In genomic region chr20:62321521-62321948, GRCh38 we compare ENCODE assay signal across 11 cellular contexts. TPM values are rescaled to one million over a fixed set of nuclear protein-coding genes. Genes with fewer than 3 reads are reported as not detected.
DNase-seq lines count a peak whose midpoint lies in the region; ATAC-seq and TF ChIP-seq lines count a peak whose summit lies in the region.
"Had no signal": no experiment of that assay in that cellular context is flagged by ENCODE, and none has a peak within 500 bp of the region (broad histone marks: within the 10 kb centered on the region; RNA-seq: fewer than 3 reads in every experiment).

No MANE protein-coding gene starts in this region.

- peaks cover 11% of the 10 kb centered on the region for H3K4me1 ChIP-seq in OCI-LY7 (ENCODE audit: insufficient read depth, low read length, poor library complexity, severe bottlenecking)
- H3K4me1 ChIP-seq in esophagus (ENCODE audit: control insufficient read depth in 2 of 2, insufficient read depth in 2 of 2, low read length in 1 of 2), result peaks cover 4 to 29% of the 10 kb centered on the region in 2 donors
- no peaks in the 10 kb centered on the region for H3K4me1 ChIP-seq in sigmoid colon
- H3K4me1 ChIP-seq: pancreas, Peyer's patch had no signal

- peak; percentile 31 for DNase-seq in activated naive CD4-positive, alpha-beta T cell treated with anti-CD3 and anti-CD28 coated beads for 36 hours
- no peak for DNase-seq in activated naive CD4-positive, alpha-beta T cell (lab: John Stamatoyannopoulos, UW)
- DNase-seq in OCI-LY7 (ENCODE audit: low spot score) (peak; percentile 80), sigmoid colon (no peak), NCI-H2171 treated with DMSO at 0.1 percent for 48 hours (lab: John Stamatoyannopoulos, UW) (no peak), DMS114 treated with DMSO at 0.1 percent for 48 hours (lab: John Stamatoyannopoulos, UW; ENCODE audit: unreplicated experiment) (no peak)
- DNase-seq: cerebellar nuclear complex, Peyer's patch had no signal

- H3K27me3 ChIP-seq in esophagus (ENCODE audit: control insufficient read depth in 1 of 2, insufficient read depth in 2 of 2, low read length in 2 of 2) (no peaks in the 10 kb centered on the region), sigmoid colon (no peaks in the 10 kb centered on the region)
- H3K27me3 ChIP-seq: pancreas, Peyer's patch had no signal

- CTCF ChIA-PET in activated naive CD4-positive, alpha-beta T cell treated with anti-CD3 and anti-CD28 coated beads for 36 hours (lab: Charles Lee), result no interaction called here
- CTCF ChIA-PET in OCI-LY7 (lab: Charles Lee; ENCODE audit: unreplicated experiment), result no interaction called here

- intact Hi-C loops in activated naive CD4-positive, alpha-beta T cell treated with anti-CD3 and anti-CD28 coated beads for 36 hours (cut with micrococcal nuclease), result no loop called here
- intact Hi-C loops in OCI-LY7 (cut with micrococcal nuclease; ENCODE audit: unreplicated experiment) (loop anchor here (1.0 to 5.0 kb wide), 2 partner anchors 19 to 46 kb away; partner anchors contain the start of genes ADRM1 and LAMA5), sigmoid colon (cut with DNase I) (no loop called here)

- POLR2A ChIA-PET in OCI-LY7 (lab: Charles Lee), result no interaction called here

- peaks cover 60% of the 10 kb centered on the region for H3K36me3 ChIP-seq in OCI-LY7 (ENCODE audit: insufficient read depth, low read length)
- peaks cover 0 to 52% of the 10 kb centered on the region in 2 donors for H3K36me3 ChIP-seq in esophagus (ENCODE audit: control insufficient read depth in 2 of 2, insufficient read depth in 2 of 2, low read length in 1 of 2)
- H3K36me3 ChIP-seq in sigmoid colon, result peaks cover 60 to 89% (median 73%) of the 10 kb centered on the region in 4 donors

- no peak for TF ChIP-seq EP300 in sigmoid colon (IDR thresholded peaks at IDR 0.05)

- H3K27ac ChIP-seq in OCI-LY7 (ENCODE audit: low read depth, low read length, poor library complexity, severe bottlenecking), result no peak overlapping the region
- H3K27ac ChIP-seq in esophagus (ENCODE audit: low read depth in 2 of 2, low read length in 1 of 2), result peak overlapping the region; percentile 38 to 54
- peak overlapping the region; percentile 39 to 52 (median 45) for H3K27ac ChIP-seq in sigmoid colon
- H3K27ac ChIP-seq: pancreas, Peyer's patch had no signal

- H3K9me2 ChIP-seq in OCI-LY7 (ENCODE audit: insufficient read depth, low read length), result no peaks in the 10 kb centered on the region

- no peak overlapping the region for H3K4me3 ChIP-seq in OCI-LY7 (ENCODE audit: low read depth, low read length, poor library complexity, severe bottlenecking)
- H3K4me3 ChIP-seq in esophagus (ENCODE audit: low read depth in 1 of 2, low read length in 2 of 2), result no peak overlapping the region
- no peak overlapping the region for H3K4me3 ChIP-seq in sigmoid colon
- H3K4me3 ChIP-seq: pancreas, Peyer's patch had no signal

- no peak for TF ChIP-seq POLR2A in sigmoid colon (IDR thresholded peaks at IDR 0.05)

- H3K27me3 Mint-ChIP-seq in activated naive CD4-positive, alpha-beta T cell treated with anti-CD3 and anti-CD28 coated beads for 36 hours (ENCODE audit: low read depth), result no peaks in the 10 kb centered on the region

- no peak for TF ChIP-seq CTCF in OCI-LY7 (conservative IDR thresholded peaks at IDR 0.05; ENCODE audit: low read length)
- TF ChIP-seq CTCF in sigmoid colon (IDR thresholded peaks at IDR 0.05), result no peak

- H4K20me1 ChIP-seq in OCI-LY7 (ENCODE audit: insufficient read depth, low read length), result no peaks in the 10 kb centered on the region

- H3K4me2 ChIP-seq in OCI-LY7 (ENCODE audit: low read length), result no peak overlapping the region

- no peaks in the 10 kb centered on the region for H3K36me3 Mint-ChIP-seq in activated naive CD4-positive, alpha-beta T cell treated with anti-CD3 and anti-CD28 coated beads for 36 hours (ENCODE audit: low read depth)

- H2AFZ ChIP-seq in OCI-LY7 (ENCODE audit: low read length), result no peak overlapping the region

- no peaks in the 10 kb centered on the region for H3K9me3 Mint-ChIP-seq in activated naive CD4-positive, alpha-beta T cell treated with anti-CD3 and anti-CD28 coated beads for 36 hours

- H3K9me3 ChIP-seq in OCI-LY7 (ENCODE audit: low read length) (no peaks in the 10 kb centered on the region), esophagus (ENCODE audit: control insufficient read depth in 2 of 2, insufficient read depth in 1 of 2, low read depth in 1 of 2, low read length in 1 of 2) (no peaks in the 10 kb centered on the region), sigmoid colon (no peaks in the 10 kb centered on the region)
- H3K9me3 ChIP-seq: pancreas, Peyer's patch had no signal

- H3K4me1 Mint-ChIP-seq in activated naive CD4-positive, alpha-beta T cell treated with anti-CD3 and anti-CD28 coated beads for 36 hours (ENCODE audit: low read depth), result no peaks in the 10 kb centered on the region

- BruUV-seq in OCI-LY7 (replicated peaks; lab: Mats Ljungman, UMichigan), result no TSS peak

- H3K4me3 Mint-ChIP-seq in activated naive CD4-positive, alpha-beta T cell treated with anti-CD3 and anti-CD28 coated beads for 36 hours, result no peak overlapping the region

- H3K79me2 ChIP-seq in OCI-LY7 (ENCODE audit: insufficient read depth, low read depth, low read length), result no peaks in the 10 kb centered on the region

- ATAC-seq in HG03378 (IDR thresholded peaks at IDR 0.05; ENCODE audit: unreplicated experiment), result no peak

- 86 to 88% methylated on average over 6 to 7 of the region's 7 CpGs for WGBS in esophagus, 2 donors
- 88 to 93% methylated on average over 7 of the region's 7 CpGs for WGBS in sigmoid colon, 2 donors

- no peak overlapping the region for H3K27ac Mint-ChIP-seq in activated naive CD4-positive, alpha-beta T cell treated with anti-CD3 and anti-CD28 coated beads for 36 hours

RNA-seq across cellular contexts. Expression of gene ADRM1, which starts 18.7 kb away (rescaled TPM):
- total RNA-seq in activated naive CD4-positive, alpha-beta T cell treated with anti-CD3 and anti-CD28 coated beads for 36 hours, result 10 to 100 TPM; 77.4 to 81.5 TPM
- total RNA-seq in OCI-LY7 (2014; rRNA removed; shearing (Covaris generic)), result 123 and 128 TPM in 2 replicates
- total RNA-seq in OCI-LY7 (2022) (70.7 and 87.0 TPM in 2 replicates), sigmoid colon (100 to 1,000 TPM; 100 to 130 (median 119) TPM)
- polyA plus RNA-seq in esophagus (100 to 1,000 TPM in 1 of 2 donors, 10 to 100 TPM in 1; 84.9 to 117 TPM), sigmoid colon (100 to 1,000 TPM in 1 of 3 donors, 10 to 100 TPM in 2; 61.3 to 102 (median 77.7) TPM)

RNA-seq across cellular contexts. Expression of gene LAMA5, which starts 45.6 kb away (rescaled TPM):
- 1 to 10 TPM in 1 of 2 experiments, under 1 TPM in 1; 0.81 to 1.5 TPM for total RNA-seq in activated naive CD4-positive, alpha-beta T cell treated with anti-CD3 and anti-CD28 coated beads for 36 hours
- 53.3 and 59.3 TPM in 2 replicates for total RNA-seq in OCI-LY7 (2014; rRNA removed; shearing (Covaris generic))
- 144 and 162 TPM in 2 replicates for total RNA-seq in OCI-LY7 (2022)
- polyA plus RNA-seq in esophagus, result 100 to 1,000 TPM in 1 of 2 donors, 10 to 100 TPM in 1; 79.9 to 329 TPM
- 100 to 1,000 TPM in 3 of 4 donors, 10 to 100 TPM in 1; 53.5 to 409 (median 134) TPM for total RNA-seq in sigmoid colon
- 10 to 100 TPM in 1 of 3 donors, 1 to 10 TPM in 2; 1.8 to 56.5 (median 3.2) TPM for polyA plus RNA-seq in sigmoid colon

Comparison
In these comparisons a context has a peak if more than half of its experiments do, and no peak if none do; other contexts are left out.
1. DNase-seq: peak in activated naive CD4-positive, alpha-beta T cell treated with anti-CD3 and anti-CD28 coated beads for 36 hours (single experiment) and OCI-LY7 (single experiment); none in activated naive CD4-positive, alpha-beta T cell (0 of 4), sigmoid colon (single experiment), NCI-H2171 treated with DMSO at 0.1 percent for 48 hours (single experiment) and DMS114 treated with DMSO at 0.1 percent for 48 hours (single experiment).
2. RNA of gene LAMA5, which starts 45.6 kb away (total RNA-seq): 53.3 to 162 TPM in OCI-LY7 and 53.5 to 409 TPM in sigmoid colon; 0.81 to 1.5 TPM in activated naive CD4-positive, alpha-beta T cell treated with anti-CD3 and anti-CD28 coated beads for 36 hours; every median in the first group is over 10 times any median in the second.